ENCODE assay signal across 34 cellular contexts in genomic region chr3:78140274-78140673, GRCh38.
DNase-seq lines count a peak whose midpoint lies in the region; ATAC-seq, FAIRE-seq and TF ChIP-seq lines count a peak whose summit lies in the region.
"Had no signal": no experiment of that assay in that cellular context is flagged by ENCODE, and none has a peak within 500 bp of the region (broad histone marks: within the 10 kb centered on the region; RNA-seq: fewer than 3 reads in every experiment).

No MANE protein-coding gene starts in this region.

- no peak overlapping the region for H2BK20ac ChIP-seq in IMR-90 (ENCODE audit: low read depth, low read length)

- TF ChIP-seq RAD21 in IMR-90 (IDR thresholded peaks at IDR 0.05; ENCODE audit: low read length), result no peak

- peak overlapping the region; percentile 42 for H2BK5ac ChIP-seq in IMR-90 (ENCODE audit: low read depth, low read length, poor library complexity, severe bottlenecking)

- H3K27me3 ChIP-seq in IMR-90 (ENCODE audit: control insufficient read depth, insufficient read depth, low read length) (no peaks in the 10 kb centered on the region), endothelial cell of umbilical vein (ENCODE audit: control insufficient read depth in 2 of 2, insufficient read depth in 2 of 2, low read length in 2 of 2) (no peaks in the 10 kb centered on the region), smooth muscle cell (ENCODE audit: low read depth) (no peaks in the 10 kb centered on the region)
- H3K27me3 ChIP-seq in CD8-positive, alpha-beta memory T cell (ENCODE audit: insufficient read depth, low read length, poor library complexity, severe bottlenecking), result no peaks in the 10 kb centered on the region
- H3K27me3 ChIP-seq: body of pancreas, heart left ventricle, MG63, neutrophil, Peyer's patch, right lobe of liver, tibial artery, vagina had no signal

- no peak overlapping the region for H4K5ac ChIP-seq in IMR-90 (ENCODE audit: low read depth, low read length)

- no CpG with 5 or more reads among the region's 3 CpGs for WGBS in IMR-90 (ENCODE audit: extremely low coverage in 2 of 2, insufficient read length in 1 of 2), 2 experiments
- WGBS in smooth muscle cell (ENCODE audit: low lambda C conversion rate), result 97% methylated on average over 3 of the region's 3 CpGs

- H3F3A ChIP-seq in smooth muscle cell (ENCODE audit: low read depth), result peaks cover 6% of the 10 kb centered on the region

- peak overlapping the region in 1 of 2 experiments; percentile 28; a peak in 1 of 4 replicates for H4K8ac ChIP-seq in IMR-90 (ENCODE audit: low read depth in 2 of 2, low read length in 2 of 2)

- no peak overlapping the region for H3K23ac ChIP-seq in IMR-90 (ENCODE audit: low read depth, low read length)

- peaks cover 6 to 22% (median 12%) of the 10 kb centered on the region in 5 donors for H3K9me3 Mint-ChIP-seq in CD8-positive, alpha-beta memory T cell

- no peaks in the 10 kb centered on the region for H3K27me3 Mint-ChIP-seq in CD8-positive, alpha-beta memory T cell
- H3K27me3 Mint-ChIP-seq: naive thymus-derived CD4-positive, alpha-beta T cell had no signal

- POLR2A ChIA-PET in IMR-90 (lab: Charles Lee; ENCODE audit: unreplicated experiment), result no interaction called here
- POLR2A ChIA-PET in endothelial cell of umbilical vein (lab: Charles Lee), result interaction anchor here (0.6 kb wide), 1 partner anchor 895 kb away, joined by 3 read pairs; no protein-coding TSS in a partner anchor
- POLR2A ChIA-PET in CD8-positive, alpha-beta memory T cell (lab: Charles Lee), result no interaction called here

- H3K9me1 ChIP-seq in IMR-90 (ENCODE audit: insufficient read depth, low read length) (0 out of 2 replicates have a peak, but pooled peaks cover 3% of the 10 kb centered on the region), endothelial cell of umbilical vein (replicated peaks; ENCODE audit: control insufficient read depth, extremely low read depth, insufficient read depth, low read length) (no peaks in the 10 kb centered on the region)

- H3K18ac ChIP-seq in IMR-90 (ENCODE audit: low read depth, low read length), result no peak overlapping the region; the same call in 1 of the 2 replicates

- dilution Hi-C loops in IMR-90 (cut with HindIII; ENCODE audit: low sequenced_read_pairs, unreplicated experiment), result no loop called here
- dilution Hi-C loops in endothelial cell of umbilical vein (cut with MboI; ENCODE audit: extremely low pct_ligation_motif_present, low sequenced_read_pairs), result no loop called here

- CTCF ChIA-PET in IMR-90 (lab: Yijun Ruan, JAX) (interaction anchor here (0.8 to 1.3 kb wide), 6 partner anchors 10 to 366 kb away, joined by 3 to 4 read pairs (median 4); no protein-coding TSS in a partner anchor), endothelial cell of umbilical vein (lab: Charles Lee) (interaction anchor here (0.9 to 3.3 kb wide), 10 partner anchors 20 to 820 kb away, joined by 3 to 17 read pairs (median 5); no protein-coding TSS in a partner anchor)
- CTCF ChIA-PET in CD8-positive, alpha-beta memory T cell (lab: Charles Lee), result no interaction called here

- H3K14ac ChIP-seq in IMR-90 (replicated peaks; ENCODE audit: low read depth, low read length), result no peak overlapping the region

- H2AFZ ChIP-seq in IMR-90 (replicated peaks; ENCODE audit: low read length, poor library complexity), result no peak overlapping the region
- no peak overlapping the region for H2AFZ ChIP-seq in endothelial cell of umbilical vein (ENCODE audit: low read depth, low read length)
- peak overlapping the region; percentile 55 for H2AFZ ChIP-seq in smooth muscle cell (ENCODE audit: low read depth)

- H2BK120ac ChIP-seq in IMR-90 (ENCODE audit: low read depth, low read length), result peak overlapping the region; percentile 70; the same call in 1 of the 2 replicates

- intact Hi-C loops in IMR-90 (cut with micrococcal nuclease), result no loop called here
- intact Hi-C loops in endothelial cell of umbilical vein (cut with micrococcal nuclease), result no loop called here

- no peak overlapping the region for H3K56ac ChIP-seq in IMR-90 (ENCODE audit: extremely low read depth, insufficient read depth, low read length)

- no peaks in the 10 kb centered on the region for H3K79me2 ChIP-seq in endothelial cell of umbilical vein (ENCODE audit: control insufficient read depth, insufficient read depth, low read length)
- H3K79me2 ChIP-seq in smooth muscle cell (ENCODE audit: low read depth), result no peaks in the 10 kb centered on the region

- in situ Hi-C loops in IMR-90 (cut with MboI; ENCODE audit: low sequenced_read_pairs) (no loop called here), GM13977 (cut with MboI; ENCODE audit: low pct_unique_long_range_greater_than_20kb, low sequenced_read_pairs, unreplicated experiment) (no loop called here)

- ATAC-seq in IMR-90 (ENCODE audit: low read depth), result peak; percentile 38; the same call in 1 of the 2 replicates
- ATAC-seq: activated T-cell treated with anti-CD3 and anti-CD28 coated beads, Interleukin-2, amount 50 U/mL, for 72 hours; body of pancreas; heart left ventricle; naive thymus-derived CD4-positive, alpha-beta T cell; right lobe of liver had no signal

- H3K36me3 ChIP-seq in IMR-90 (ENCODE audit: control insufficient read depth, insufficient read depth, low read length) (no peaks in the 10 kb centered on the region), endothelial cell of umbilical vein (ENCODE audit: control insufficient read depth in 2 of 2, extremely low read depth in 1 of 2, insufficient read depth in 2 of 2, low read length in 2 of 2) (no peaks in the 10 kb centered on the region), smooth muscle cell (ENCODE audit: low read depth) (no peaks in the 10 kb centered on the region)
- H3K36me3 ChIP-seq in CD8-positive, alpha-beta memory T cell (ENCODE audit: insufficient read depth, low read length), result no peaks in the 10 kb centered on the region
- H3K36me3 ChIP-seq: heart left ventricle, MG63, neutrophil, Peyer's patch, prostate gland, right lobe of liver, tibial artery, vagina had no signal

- no peaks in the 10 kb centered on the region for H3K4me1 Mint-ChIP-seq in CD8-positive, alpha-beta memory T cell
- H3K4me1 Mint-ChIP-seq: CD14-positive monocyte; naive thymus-derived CD4-positive, alpha-beta T cell had no signal

- no peak overlapping the region for H2AK5ac ChIP-seq in IMR-90 (ENCODE audit: low read depth, low read length)

- H3K4me1 ChIP-seq in IMR-90 (ENCODE audit: control insufficient read depth, insufficient read depth, low read length) (no peaks in the 10 kb centered on the region), endothelial cell of umbilical vein (ENCODE audit: control insufficient read depth, extremely low read depth, insufficient read depth, low read length) (peaks cover 53% of the 10 kb centered on the region), smooth muscle cell (ENCODE audit: low read depth) (peaks cover 16% of the 10 kb centered on the region)
- no peaks in the 10 kb centered on the region for H3K4me1 ChIP-seq in CD8-positive, alpha-beta memory T cell (ENCODE audit: insufficient read depth, low read length)
- H3K4me1 ChIP-seq: body of pancreas, heart left ventricle, Peyer's patch, prostate gland, right lobe of liver, tibial artery, vagina had no signal

- H3K4ac ChIP-seq in IMR-90 (ENCODE audit: low read depth, low read length), result no peak overlapping the region; the same call in 1 of the 2 replicates

- H3K4me2 ChIP-seq in IMR-90 (ENCODE audit: low read depth, low read length) (no peak overlapping the region), endothelial cell of umbilical vein (ENCODE audit: insufficient read depth, low read length) (peak overlapping the region; percentile 54), smooth muscle cell (peak overlapping the region; percentile 58)

- TF ChIP-seq CTCF in IMR-90 (conservative IDR thresholded peaks at IDR 0.05; ENCODE audit: low read depth, low read length) (0 out of 2 replicates have a peak, but pooled peaks have one; percentile 17), endothelial cell of umbilical vein (IDR thresholded peaks at IDR 0.05; ENCODE audit: extremely low read depth in 1 of 2, insufficient read depth in 1 of 2, low read depth in 1 of 2, low read length in 2 of 2) (no peak), smooth muscle cell (IDR thresholded peaks at IDR 0.05; ENCODE audit: borderline replicate concordance, insufficient read depth, poor library complexity, severe bottlenecking) (no peak), GM13977 (IDR thresholded peaks at IDR 0.05; ENCODE audit: extremely low read depth, insufficient read depth, missing control alignments) (no peak)

- H3K27ac ChIP-seq in IMR-90 (ENCODE audit: insufficient read depth, low read length) (no peak overlapping the region), endothelial cell of umbilical vein (ENCODE audit: insufficient read depth, low read depth, low read length) (peak overlapping the region; percentile 67), smooth muscle cell (ENCODE audit: low read depth) (peak overlapping the region; percentile 85)
- H3K27ac ChIP-seq in CD8-positive, alpha-beta memory T cell (ENCODE audit: low read depth, low read length), result no peak overlapping the region
- H3K27ac ChIP-seq: body of pancreas, heart left ventricle, neutrophil, Peyer's patch, prostate gland, right lobe of liver, tibial artery, vagina had no signal

- H2BK15ac ChIP-seq in IMR-90 (ENCODE audit: low read depth, low read length), result 0 out of 3 replicates have a peak overlapping the region, but pooled peaks have one; percentile 28

- no peak overlapping the region for H3K9ac ChIP-seq in IMR-90 (ENCODE audit: low read depth, low read length)
- peak overlapping the region; percentile 47 for H3K9ac ChIP-seq in endothelial cell of umbilical vein (replicated peaks; ENCODE audit: extremely low read depth, insufficient read depth, low read length)
- no peak overlapping the region for H3K9ac ChIP-seq in smooth muscle cell (ENCODE audit: low read depth)

- H3K79me1 ChIP-seq in IMR-90 (ENCODE audit: low read depth in 1 of 2, low read length in 2 of 2), result no peaks in the 10 kb centered on the region

- H3K27ac Mint-ChIP-seq in CD8-positive, alpha-beta memory T cell, result no peak overlapping the region
- H3K27ac Mint-ChIP-seq: activated T-cell treated with anti-CD3 and anti-CD28 coated beads, Interleukin-2, amount 50 U/mL, for 72 hours; CD14-positive monocyte; naive thymus-derived CD4-positive, alpha-beta T cell had no signal

- no peak overlapping the region for H4K91ac ChIP-seq in IMR-90 (ENCODE audit: insufficient read depth, low read depth, low read length)

- no peak for FAIRE-seq in endothelial cell of umbilical vein (lab: Jason Lieb, UNC)
- FAIRE-seq: colon, H1 had no signal

- H2AK9ac ChIP-seq in IMR-90 (replicated peaks; ENCODE audit: low read depth, low read length, poor library complexity), result no peak overlapping the region

- H3K36me3 Mint-ChIP-seq in CD8-positive, alpha-beta memory T cell, result peaks cover 0 to 2% (median 0%) of the 10 kb centered on the region in 3 donors
- H3K36me3 Mint-ChIP-seq: CD14-positive monocyte; naive thymus-derived CD4-positive, alpha-beta T cell had no signal

- no peak overlapping the region for H3K4me3 Mint-ChIP-seq in CD8-positive, alpha-beta memory T cell
- H3K4me3 Mint-ChIP-seq: activated T-cell treated with anti-CD3 and anti-CD28 coated beads, Interleukin-2, amount 50 U/mL, for 72 hours; CD14-positive monocyte; naive thymus-derived CD4-positive, alpha-beta T cell had no signal

- TF ChIP-seq POLR2A in IMR-90 (IDR thresholded peaks at IDR 0.05; ENCODE audit: low read depth, low read length) (no peak), endothelial cell of umbilical vein (IDR thresholded peaks at IDR 0.05; ENCODE audit: low read depth, low read length) (no peak), erythroblast (IDR thresholded peaks at IDR 0.05; ENCODE audit: low read length) (no peak)

- H3K4me3 ChIP-seq in IMR-90 (ENCODE audit: insufficient read depth, low read depth, low read length) (no peak overlapping the region), endothelial cell of umbilical vein (replicated peaks in 1 of 3; ENCODE audit: insufficient read depth in 1 of 3, low read depth in 1 of 3, low read length in 3 of 3) (peak overlapping the region in 1 of 3 experiments; percentile 12), smooth muscle cell (no peak overlapping the region)
- H3K4me3 ChIP-seq in CD8-positive, alpha-beta memory T cell (ENCODE audit: low read length), result no peak overlapping the region
- H3K4me3 ChIP-seq: body of pancreas, heart left ventricle, MG63, Peyer's patch, prostate gland, right lobe of liver, tibial artery, vagina had no signal

- BruUV-seq in IMR-90 (replicated peaks; lab: Mats Ljungman, UMichigan) (no TSS peak), endothelial cell of umbilical vein (replicated peaks; lab: Mats Ljungman, UMichigan) (no TSS peak)

- DNase-seq in IMR-90, result peak; percentile 27
- DNase-seq in amniotic epithelial cell (ENCODE audit: low read depth), result peak; percentile 46
- peak; percentile 26 for DNase-seq in endothelial cell of umbilical vein (ENCODE audit: low read depth, low spot score)
- no peak for DNase-seq in smooth muscle cell (lab: John Stamatoyannopoulos, UW; ENCODE audit: unreplicated experiment)
- DNase-seq in erythroblast (lab: John Stamatoyannopoulos, UW), result no peak
- no peak for DNase-seq in GM13977 (ENCODE audit: low spot score)
- no peak for DNase-seq in CD8-positive, alpha-beta memory T cell
- DNase-seq: activated CD4-positive, alpha-beta T cell treated with anti-CD3 and anti-CD28 coated beads, Interleukin-2, amount 50 U/mL, for 48 hours; activated CD4-positive, CD25-positive, alpha-beta regulatory T cell treated with anti-CD3 and anti-CD28 coated beads, Interleukin-2, amount 50 U/mL, for 72 hours; activated T-cell treated with anti-CD3 and anti-CD28 coated beads, Interleukin-2, amount 50 U/mL, for 72 hours; body of pancreas; effector CD8-positive, alpha-beta T cell; foreskin fibroblast; GDM1; heart left ventricle; MG63; midbrain; naive thymus-derived CD4-positive, alpha-beta T cell; NCI-H1105; NCI-H2029; NCI-H2227 treated with DMSO at 0.1 percent for 48 hours; NCI-H526 treated with DMSO at 0.1 percent for 48 hours; Peyer's patch; right lobe of liver; SHP77 treated with DMSO at 0.1 percent for 48 hours; stimulated activated CD4-positive, alpha-beta T cell treated with anti-CD3 and anti-CD28 coated beads, Interleukin-12 subunit alpha, Interleukin-12 subunit beta, amount 100 ng/mL, for 4 hours; stimulated activated CD4-positive, alpha-beta T cell treated with anti-CD3 and anti-CD28 coated beads, Interleukin-4, amount 100 ng/mL, for 1 hour; tibial artery had no signal

- H3K9me3 ChIP-seq in IMR-90 (ENCODE audit: control insufficient read depth, insufficient read depth, low read length), result no peaks in the 10 kb centered on the region
- no peaks in the 10 kb centered on the region for H3K9me3 ChIP-seq in endothelial cell of umbilical vein (replicated peaks; ENCODE audit: control insufficient read depth, insufficient read depth, low read length)
- no peaks in the 10 kb centered on the region for H3K9me3 ChIP-seq in smooth muscle cell (replicated peaks; ENCODE audit: low read depth)
- H3K9me3 ChIP-seq in CD8-positive, alpha-beta memory T cell (ENCODE audit: low read length), result no peaks in the 10 kb centered on the region
- H3K9me3 ChIP-seq: body of pancreas, MG63, neutrophil, Peyer's patch, prostate gland, right lobe of liver, tibial artery, vagina had no signal

- H4K20me1 ChIP-seq in IMR-90 (ENCODE audit: insufficient read depth, low read length) (no peaks in the 10 kb centered on the region), endothelial cell of umbilical vein (replicated peaks; ENCODE audit: control insufficient read depth, extremely low read depth, insufficient read depth, low read length) (no peaks in the 10 kb centered on the region), smooth muscle cell (ENCODE audit: low read depth) (no peaks in the 10 kb centered on the region)

Comparison
In these comparisons a context has a peak if more than half of its experiments do, and no peak if none do; other contexts are left out.
1. DNase-seq: peak in IMR-90 (single experiment), amniotic epithelial cell (single experiment) and endothelial cell of umbilical vein (single experiment); none in smooth muscle cell (single experiment), erythroblast (0 of 2), GM13977 (single experiment) and CD8-positive, alpha-beta memory T cell (0 of 5).
2. H3K27ac ChIP-seq: peak in endothelial cell of umbilical vein (single experiment) and smooth muscle cell (single experiment); none in IMR-90 (single experiment) and CD8-positive, alpha-beta memory T cell (single experiment).